ENCODE assay signal across 10 cellular contexts in genomic region chr12:113850309-113851056, GRCh38.
DNase-seq lines count a peak whose midpoint lies in the region; ATAC-seq and TF ChIP-seq lines count a peak whose summit lies in the region.
"Had no signal": no experiment of that assay in that cellular context is flagged by ENCODE, and none has a peak within 500 bp of the region (broad histone marks: within the 10 kb centered on the region; RNA-seq: fewer than 3 reads in every experiment).

No MANE protein-coding gene starts in this region.

- no peak overlapping the region for H4K8ac ChIP-seq in mesendoderm (ENCODE audit: low read depth, low read length)

- no peaks in the 10 kb centered on the region for H3K9me3 Mint-ChIP-seq in activated naive CD4-positive, alpha-beta T cell treated with anti-CD3 and anti-CD28 coated beads, Interleukin-2, amount 10 ng/mL, durations not matched to agents 7 days and 5 days

- no peak overlapping the region for H2AK5ac ChIP-seq in mesendoderm (ENCODE audit: low read length)

- no peaks in the 10 kb centered on the region for H3K79me2 ChIP-seq in mesendoderm (ENCODE audit: control insufficient read depth, insufficient read depth, low read length)

- no peak overlapping the region for H3K27ac Mint-ChIP-seq in activated naive CD4-positive, alpha-beta T cell treated with anti-CD3 and anti-CD28 coated beads, Interleukin-2, amount 10 ng/mL, durations not matched to agents 7 days and 5 days

- no peak overlapping the region for H3K4me2 ChIP-seq in mesendoderm (ENCODE audit: low read length)

- H3K4me3 ChIP-seq in mesendoderm (ENCODE audit: low read length) (no peak overlapping the region), testis (no peak overlapping the region)
- H3K4me3 ChIP-seq: suprapubic skin had no signal

- no peak for TF ChIP-seq POLR2A in testis (IDR thresholded peaks at IDR 0.05)

- no peaks in the 10 kb centered on the region for H3K36me3 ChIP-seq in mesendoderm (ENCODE audit: control insufficient read depth, insufficient read depth, low read length)
- H3K36me3 ChIP-seq in testis (ENCODE audit: low read depth, missing control alignments): no peaks in the 10 kb centered on the region

- DNase-seq in NCI-H446 treated with DMSO at 0.1 percent for 48 hours (lab: John Stamatoyannopoulos, UW) (peak; percentile 20), fibroblast of gingiva (ENCODE audit: low read depth) (peak; percentile 91), mesendoderm (no peak), testis (peak; percentile 76), GM19240 (ENCODE audit: insufficient read length, low spot score) (no peak)
- no peak for DNase-seq in activated naive CD4-positive, alpha-beta T cell treated with anti-CD3 and anti-CD28 coated beads, Interleukin-2, amount 10 ng/mL, durations not matched to agents 7 days and 5 days
- DNase-seq: effector CD4-positive, alpha-beta T cell; NCI-H1092 had no signal

- H2BK5ac ChIP-seq in mesendoderm (ENCODE audit: low read length): no peak overlapping the region

- ATAC-seq in GM19455 (IDR thresholded peaks at IDR 0.05; ENCODE audit: unreplicated experiment): no peak

- no peak overlapping the region for H3K9ac ChIP-seq in mesendoderm (ENCODE audit: low read length)

- H3K56ac ChIP-seq in mesendoderm (ENCODE audit: low read length): no peak overlapping the region

- H3K27me3 ChIP-seq in mesendoderm (ENCODE audit: insufficient read depth, low read length, poor library complexity) (no peaks in the 10 kb centered on the region), testis (no peaks in the 10 kb centered on the region)
- H3K27me3 ChIP-seq: suprapubic skin had no signal

- CTCF ChIA-PET in activated naive CD4-positive, alpha-beta T cell treated with anti-CD3 and anti-CD28 coated beads, Interleukin-2, amount 10 ng/mL, durations not matched to agents 7 days and 5 days (lab: Charles Lee): no interaction called here

- H3K4me3 Mint-ChIP-seq in activated naive CD4-positive, alpha-beta T cell treated with anti-CD3 and anti-CD28 coated beads, Interleukin-2, amount 10 ng/mL, durations not matched to agents 7 days and 5 days: no peak overlapping the region

- intact Hi-C loops in testis (cut with DNase I; ENCODE audit: low total_unique reads): no loop called here

- H3K36me3 Mint-ChIP-seq in activated naive CD4-positive, alpha-beta T cell treated with anti-CD3 and anti-CD28 coated beads, Interleukin-2, amount 10 ng/mL, durations not matched to agents 7 days and 5 days: no peaks in the 10 kb centered on the region

- H3K4ac ChIP-seq in mesendoderm (ENCODE audit: low read depth, low read length): no peak overlapping the region

- WGBS in mesendoderm (ENCODE audit: extremely low coverage, insufficient coverage, low lambda C conversion rate): no CpG with 5 or more reads among the region's 8 CpGs
- 61 to 69% methylated on average over 6 to 8 of the region's 8 CpGs for WGBS in testis, 2 donors

- no peaks in the 10 kb centered on the region for H3K4me1 ChIP-seq in mesendoderm (ENCODE audit: control insufficient read depth, low read depth, low read length)
- peaks cover 12% of the 10 kb centered on the region for H3K4me1 ChIP-seq in testis

- no peaks in the 10 kb centered on the region for H3K9me3 ChIP-seq in testis
- H3K9me3 ChIP-seq: suprapubic skin had no signal

- no peaks in the 10 kb centered on the region for H3K4me1 Mint-ChIP-seq in activated naive CD4-positive, alpha-beta T cell treated with anti-CD3 and anti-CD28 coated beads, Interleukin-2, amount 10 ng/mL, durations not matched to agents 7 days and 5 days

- H4K5ac ChIP-seq in mesendoderm (ENCODE audit: low read length): no peak overlapping the region

- no peak overlapping the region for H2BK120ac ChIP-seq in mesendoderm (ENCODE audit: low read depth, low read length)

- H3K18ac ChIP-seq in mesendoderm (ENCODE audit: low read length): no peak overlapping the region

- H3K23ac ChIP-seq in mesendoderm (ENCODE audit: low read length): peak overlapping the region; percentile 39

- H3K27ac ChIP-seq in mesendoderm (ENCODE audit: low read depth, low read length): no peak overlapping the region
- H3K27ac ChIP-seq in testis: no peak overlapping the region
- H3K27ac ChIP-seq: suprapubic skin had no signal

- TF ChIP-seq CTCF in testis (IDR thresholded peaks at IDR 0.05): no peak

- H3K27me3 Mint-ChIP-seq in activated naive CD4-positive, alpha-beta T cell treated with anti-CD3 and anti-CD28 coated beads, Interleukin-2, amount 10 ng/mL, durations not matched to agents 7 days and 5 days: no peaks in the 10 kb centered on the region

- no peak overlapping the region for H2BK15ac ChIP-seq in mesendoderm (replicated peaks; ENCODE audit: low read depth)

- H3K79me1 ChIP-seq in mesendoderm (ENCODE audit: low read length): no peaks in the 10 kb centered on the region

Comparison
In these comparisons a context has a peak if more than half of its experiments do, and no peak if none do; other contexts are left out.
1. DNase-seq: peak in NCI-H446 treated with DMSO at 0.1 percent for 48 hours (single experiment), fibroblast of gingiva (single experiment) and testis (single experiment); none in mesendoderm (single experiment), activated naive CD4-positive, alpha-beta T cell treated with anti-CD3 and anti-CD28 coated beads, Interleukin-2, amount 10 ng/mL, durations not matched to agents 7 days and 5 days (single experiment) and GM19240 (single experiment).